ENCODE assay signal across 1 cellular context in genomic region chr5:134586866-134587524, GRCh38.
TF ChIP-seq lines count a peak whose summit lies in the region.

No MANE protein-coding gene starts in this region.

TF ChIP-seq in HepG2, 621 proteins besides CTCF, POLR2A, EP300 and RAD21 (continued from another document and continues in another):
- peak; percentile 30; the same call in 1 of the 2 replicates for TF ChIP-seq ZNF335 (CRISPR knock-in tag; IDR thresholded peaks at IDR 0.05)
- peak; percentile 55; the same call in 1 of the 2 replicates for TF ChIP-seq ZNF619 (CRISPR knock-in tag; IDR thresholded peaks at IDR 0.05)
- peak; percentile 54; the same call in 1 of the 2 replicates for TF ChIP-seq HNF1B (CRISPR knock-in tag; IDR thresholded peaks at IDR 0.05)
- peak; percentile 39; the same call in 1 of the 2 replicates for TF ChIP-seq SALL1 (CRISPR knock-in tag; IDR thresholded peaks at IDR 0.05)
- no peak for TF ChIP-seq HMG20A (CRISPR knock-in tag; IDR thresholded peaks at IDR 0.05; ENCODE audit: borderline replicate concordance)
- no peak; the same call in 1 of the 2 replicates for TF ChIP-seq MYC (CRISPR knock-in tag; IDR thresholded peaks at IDR 0.05; ENCODE audit: borderline replicate concordance)
- peak; percentile 26; the same call in 1 of the 2 replicates for TF ChIP-seq MAX (IDR thresholded peaks at IDR 0.05)
- no peak for TF ChIP-seq ZNF512 (CRISPR knock-in tag; IDR thresholded peaks at IDR 0.05)
- no peak for TF ChIP-seq ZSCAN22 (CRISPR knock-in tag; IDR thresholded peaks at IDR 0.05)
- TF ChIP-seq IRF9 (CRISPR knock-in tag; IDR thresholded peaks at IDR 0.05; ENCODE audit: borderline replicate concordance), result no peak
- no peak for TF ChIP-seq PCBP2 (optimal IDR thresholded peaks at IDR 0.05; ENCODE audit: low read depth, low read length, poor library complexity, severe bottlenecking)
- TF ChIP-seq CBX1 (IDR thresholded peaks at IDR 0.05; ENCODE audit: low read depth), result no peak
- no peak for TF ChIP-seq ZNF670 (CRISPR knock-in tag; IDR thresholded peaks at IDR 0.05; ENCODE audit: borderline replicate concordance)
- TF ChIP-seq RFX1 (IDR thresholded peaks at IDR 0.05), result no peak
- 0 out of 2 replicates have a peak, but pooled peaks have one; percentile 16 for TF ChIP-seq ISL2 (CRISPR knock-in tag; IDR thresholded peaks at IDR 0.05)
- no peak for TF ChIP-seq IRF2 (CRISPR knock-in tag; IDR thresholded peaks at IDR 0.05)
- no peak for TF ChIP-seq RORA (CRISPR knock-in tag; IDR thresholded peaks at IDR 0.05)
- TF ChIP-seq TEAD2 (CRISPR knock-in tag; IDR thresholded peaks at IDR 0.05), result no peak
- no peak for TF ChIP-seq DPF2 (CRISPR knock-in tag; IDR thresholded peaks at IDR 0.05; ENCODE audit: borderline replicate concordance, low read depth)
- peak; percentile 36 for TF ChIP-seq HNRNPLL (IDR thresholded peaks at IDR 0.05; ENCODE audit: low read depth, low read length, poor library complexity, severe bottlenecking)
- no peak for TF ChIP-seq ZNF879 (CRISPR knock-in tag; IDR thresholded peaks at IDR 0.05)
- TF ChIP-seq THAP9 (CRISPR knock-in tag; IDR thresholded peaks at IDR 0.05; ENCODE audit: borderline replicate concordance), result peak; percentile 57; the same call in 1 of the 2 replicates
- peak; percentile 29; the same call in 1 of the 2 replicates for TF ChIP-seq MED1 (CRISPR knock-in tag; IDR thresholded peaks at IDR 0.05)
- no peak for TF ChIP-seq AKAP8 (CRISPR knock-in tag; IDR thresholded peaks at IDR 0.05)
- TF ChIP-seq ARID4A (CRISPR knock-in tag; IDR thresholded peaks at IDR 0.05; ENCODE audit: borderline replicate concordance), result peak; percentile 58; the same call in 1 of the 2 replicates
- TF ChIP-seq SP4 (CRISPR knock-in tag; IDR thresholded peaks at IDR 0.05), result peak; percentile 52; the same call in 1 of the 2 replicates
- TF ChIP-seq ZBTB42 (CRISPR knock-in tag; IDR thresholded peaks at IDR 0.05), result 0 out of 2 replicates have a peak, but pooled peaks have one; percentile 44
- TF ChIP-seq HNRNPL (IDR thresholded peaks at IDR 0.05; ENCODE audit: low read depth, low read length), result peak; percentile 84
- TF ChIP-seq ZFP91 (CRISPR knock-in tag; IDR thresholded peaks at IDR 0.05; ENCODE audit: borderline replicate concordance), result peak; percentile 77; the same call in 1 of the 2 replicates
- no peak for TF ChIP-seq NONO (IDR thresholded peaks at IDR 0.05)
- no peak for TF ChIP-seq NONO (CRISPR knock-in tag; conservative IDR thresholded peaks at IDR 0.05)
- peak; percentile 30; the same call in 1 of the 2 replicates for TF ChIP-seq ARNT2 (CRISPR knock-in tag; IDR thresholded peaks at IDR 0.05; ENCODE audit: low read depth)
- no peak for TF ChIP-seq SATB2 (CRISPR knock-in tag; IDR thresholded peaks at IDR 0.05)
- no peak for TF ChIP-seq PAF1 (CRISPR knock-in tag; IDR thresholded peaks at IDR 0.05)
- TF ChIP-seq CENPX (CRISPR knock-in tag; IDR thresholded peaks at IDR 0.05), result no peak
- TF ChIP-seq ZFY (CRISPR knock-in tag; IDR thresholded peaks at IDR 0.05), result peak; percentile 71
- no peak for TF ChIP-seq MTERF4 (CRISPR knock-in tag; IDR thresholded peaks at IDR 0.05)
- TF ChIP-seq ZNF609 (CRISPR knock-in tag; IDR thresholded peaks at IDR 0.05; ENCODE audit: borderline replicate concordance), result no peak
- TF ChIP-seq ZNF350 (CRISPR knock-in tag; IDR thresholded peaks at IDR 0.05; ENCODE audit: borderline replicate concordance, low read depth), result peak; percentile 45; the same call in 1 of the 2 replicates
- TF ChIP-seq AHR (CRISPR knock-in tag; IDR thresholded peaks at IDR 0.05), result no peak
- TF ChIP-seq DMAP1 (CRISPR knock-in tag; IDR thresholded peaks at IDR 0.05), result no peak
- TF ChIP-seq ELF4 (CRISPR knock-in tag; IDR thresholded peaks at IDR 0.05; ENCODE audit: borderline replicate concordance), result no peak
- peak; percentile 34; the same call in 1 of the 2 replicates for TF ChIP-seq ERF (CRISPR knock-in tag; IDR thresholded peaks at IDR 0.05)
- TF ChIP-seq PHF8 (CRISPR knock-in tag; IDR thresholded peaks at IDR 0.05), result peak; percentile 45; the same call in 1 of the 2 replicates
